Comparison of ENCODE assay signal across 15 cellular contexts in the genomic region with DNA sequence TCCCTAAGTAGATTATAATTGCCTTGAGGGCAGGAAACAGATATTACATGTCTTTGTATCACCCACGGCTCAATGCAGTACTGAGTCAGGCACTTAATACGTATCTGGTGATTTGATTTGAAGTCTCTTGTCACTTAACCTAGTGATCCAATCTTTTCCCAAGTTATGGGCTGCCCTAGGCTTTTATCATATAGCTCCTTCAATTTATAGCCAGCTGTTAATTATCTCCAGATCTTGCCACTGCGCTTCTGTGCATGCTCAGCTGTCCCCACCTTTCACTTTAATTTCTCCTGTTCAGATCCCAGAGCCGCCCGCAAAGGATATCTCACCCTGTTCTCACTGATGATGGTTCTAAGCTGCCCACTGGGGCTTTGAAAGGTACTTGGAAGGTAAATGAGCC. TPM values are rescaled to one million over a fixed set of nuclear protein-coding genes. Genes with fewer than 3 reads are reported as not detected.
DNase-seq lines count a peak whose midpoint lies in the region; ATAC-seq and TF ChIP-seq lines count a peak whose summit lies in the region.
"Had no signal": no experiment of that assay in that cellular context is flagged by ENCODE, and none has a peak within 500 bp of the region (broad histone marks: within the 10 kb centered on the region; RNA-seq: fewer than 3 reads in every experiment).

No MANE protein-coding gene starts in this region.

- no peak overlapping the region for H2BK120ac ChIP-seq in trophoblast cell (ENCODE audit: insufficient read depth, low read length, poor library complexity)

- H3K18ac ChIP-seq in trophoblast cell (ENCODE audit: low read length): no peak overlapping the region

- ATAC-seq in SK-N-SH treated with all-trans-retinoic acid at 6 μM for 48 hours (no peak), HG03025 (IDR thresholded peaks at IDR 0.05; ENCODE audit: low FRiP score, unreplicated experiment) (no peak)

- H2BK5ac ChIP-seq in trophoblast cell (ENCODE audit: low read depth, low read length, poor library complexity): no peak overlapping the region

- peaks cover 15% of the 10 kb centered on the region; the same call in 1 of the 2 replicates for H3K27me3 ChIP-seq in OCI-LY3 (ENCODE audit: low read depth, low read length)
- no peaks in the 10 kb centered on the region for H3K27me3 ChIP-seq in trophoblast cell (ENCODE audit: insufficient read depth, low read length)
- H3K27me3 ChIP-seq: BLaER1 treated with 17β-estradiol and CSF1 and Interleukin-3, amounts not matched to agents 10 nM and 100 nM had no signal

- H3K79me2 ChIP-seq in OCI-LY3 (ENCODE audit: low read length) (no peaks in the 10 kb centered on the region), trophoblast cell (ENCODE audit: control insufficient read depth, insufficient read depth, low read length, poor library complexity) (no peaks in the 10 kb centered on the region)

- TF ChIP-seq CTCF in OCI-LY3 (IDR thresholded peaks at IDR 0.05; ENCODE audit: low read depth, low read length): no peak

- no peak overlapping the region for H2BK12ac ChIP-seq in trophoblast cell (ENCODE audit: low read length)

- no peak overlapping the region for H4K91ac ChIP-seq in trophoblast cell (ENCODE audit: low read depth, low read length)

- H3K9ac ChIP-seq in OCI-LY3 (ENCODE audit: low read length) (no peak overlapping the region), trophoblast cell (ENCODE audit: low read length) (peak overlapping the region; percentile 5)
- H3K9ac ChIP-seq: BLaER1 treated with 17β-estradiol and CSF1 and Interleukin-3, amounts not matched to agents 10 nM and 100 nM had no signal

- no peak overlapping the region for H4K12ac ChIP-seq in trophoblast cell (ENCODE audit: low read depth, low read length)

- no peaks in the 10 kb centered on the region for H3K79me1 ChIP-seq in trophoblast cell (ENCODE audit: low read length)

- no peaks in the 10 kb centered on the region for H3K36me3 ChIP-seq in OCI-LY3 (replicated peaks; ENCODE audit: low read depth, low read length)
- no peaks in the 10 kb centered on the region for H3K36me3 ChIP-seq in trophoblast cell (ENCODE audit: control insufficient read depth in 1 of 2, insufficient read depth in 2 of 2, low read length in 2 of 2)
- H3K36me3 ChIP-seq: BLaER1 treated with 17β-estradiol and CSF1 and Interleukin-3, amounts not matched to agents 10 nM and 100 nM had no signal

- H3K4me3 ChIP-seq in OCI-LY3 (ENCODE audit: low read length) (no peak overlapping the region), trophoblast cell (ENCODE audit: low read depth, low read length) (no peak overlapping the region)
- H3K4me3 ChIP-seq: BLaER1 treated with 17β-estradiol and CSF1 and Interleukin-3, amounts not matched to agents 10 nM and 100 nM had no signal

- H4K20me1 ChIP-seq in OCI-LY3 (ENCODE audit: insufficient read depth, low read length): no peaks in the 10 kb centered on the region
- H4K20me1 ChIP-seq: BLaER1 treated with 17β-estradiol and CSF1 and Interleukin-3, amounts not matched to agents 10 nM and 100 nM had no signal

- peak; percentile 22 for DNase-seq in DMS79 (lab: John Stamatoyannopoulos, UW)
- DNase-seq in trophoblast cell: no peak
- no peak for DNase-seq in HUDEP-2 (lab: John Stamatoyannopoulos, UW; ENCODE audit: unreplicated experiment in 76 of 76)
- DNase-seq in NCI-H748 treated with DMSO at 0.1 percent for 48 hours (lab: John Stamatoyannopoulos, UW): no peak
- no peak for DNase-seq in NCI-H2029 (lab: John Stamatoyannopoulos, UW)
- DNase-seq: 8988T; CD8-positive, alpha-beta memory T cell; GF-D8; H9 had no signal

- H3K4me2 ChIP-seq in OCI-LY3 (ENCODE audit: low read length) (no peak overlapping the region), trophoblast cell (ENCODE audit: low read length) (no peak overlapping the region)
- H3K4me2 ChIP-seq: BLaER1 treated with 17β-estradiol and CSF1 and Interleukin-3, amounts not matched to agents 10 nM and 100 nM had no signal

- H2AFZ ChIP-seq in OCI-LY3 (ENCODE audit: low read depth, low read length) (0 out of 2 replicates have a peak overlapping the region, but pooled peaks have one; percentile 62), trophoblast cell (ENCODE audit: insufficient read depth, low read length, poor library complexity) (no peak overlapping the region)

- no peaks in the 10 kb centered on the region for H3K9me3 ChIP-seq in OCI-LY3 (ENCODE audit: insufficient read depth, low read length)
- H3K9me3 ChIP-seq in trophoblast cell (ENCODE audit: insufficient read depth, low read depth, low read length): no peaks in the 10 kb centered on the region
- H3K9me3 ChIP-seq: BLaER1 treated with 17β-estradiol and CSF1 and Interleukin-3, amounts not matched to agents 10 nM and 100 nM; Caco-2 had no signal

- no CpG with 5 or more reads among the region's 5 CpGs for WGBS in trophoblast cell (ENCODE audit: extremely low coverage, insufficient coverage, insufficient read length)

- H3K27ac ChIP-seq in OCI-LY3 (ENCODE audit: low read length): no peak overlapping the region
- no peak overlapping the region for H3K27ac ChIP-seq in trophoblast cell (ENCODE audit: low read depth, low read length)
- H3K27ac ChIP-seq: BLaER1 treated with 17β-estradiol and CSF1 and Interleukin-3, amounts not matched to agents 10 nM and 100 nM had no signal

- no peak overlapping the region for H3K23ac ChIP-seq in trophoblast cell (ENCODE audit: low read length)

- H3K4me1 ChIP-seq in OCI-LY3 (ENCODE audit: low read length) (no peaks in the 10 kb centered on the region), trophoblast cell (ENCODE audit: control insufficient read depth in 1 of 2, insufficient read depth in 2 of 2, low read length in 2 of 2) (no peaks in the 10 kb centered on the region)
- H3K4me1 ChIP-seq: Caco-2 had no signal

- no peak overlapping the region for H3K4ac ChIP-seq in trophoblast cell (ENCODE audit: low read depth, low read length)

- no peak overlapping the region for H3K14ac ChIP-seq in trophoblast cell (ENCODE audit: low read length)

- H2AK5ac ChIP-seq in trophoblast cell (ENCODE audit: low read length): no peak overlapping the region

- H4K8ac ChIP-seq in trophoblast cell (ENCODE audit: low read depth, low read length): no peak overlapping the region

TF ChIP-seq in SK-N-SH treated with all-trans-retinoic acid at 6 μM for 48 hours, 23 proteins besides CTCF, POLR2A, EP300 and RAD21:
- 0 out of 2 replicates have a peak, but pooled peaks have one; percentile 23 for TF ChIP-seq TCF4 (CRISPR knock-in tag; IDR thresholded peaks at IDR 0.05; ENCODE audit: borderline replicate concordance)
- no peak for TF ChIP-seq ZNF8 (CRISPR knock-in tag; IDR thresholded peaks at IDR 0.05)
TF ChIP-seq in SK-N-SH treated with all-trans-retinoic acid at 6 μM for 48 hours: peak in this region for 1.

RNA-seq across cellular contexts. Expression of a gene that starts 41.9 kb away (rescaled TPM):
- 44.8 and 45.5 TPM in 2 replicates for polyA plus RNA-seq in trophoblast cell (2013)

RNA-seq across cellular contexts. Expression of a gene that starts 47.0 kb away (rescaled TPM):
- 0.40 and 0.51 TPM in 2 replicates for polyA plus RNA-seq in trophoblast cell (2013)
- polyA plus RNA-seq: AG04450; CD8-positive, alpha-beta memory T cell had no signal
